32 cellular contexts compared by ENCODE assay signal in the genomic region with DNA sequence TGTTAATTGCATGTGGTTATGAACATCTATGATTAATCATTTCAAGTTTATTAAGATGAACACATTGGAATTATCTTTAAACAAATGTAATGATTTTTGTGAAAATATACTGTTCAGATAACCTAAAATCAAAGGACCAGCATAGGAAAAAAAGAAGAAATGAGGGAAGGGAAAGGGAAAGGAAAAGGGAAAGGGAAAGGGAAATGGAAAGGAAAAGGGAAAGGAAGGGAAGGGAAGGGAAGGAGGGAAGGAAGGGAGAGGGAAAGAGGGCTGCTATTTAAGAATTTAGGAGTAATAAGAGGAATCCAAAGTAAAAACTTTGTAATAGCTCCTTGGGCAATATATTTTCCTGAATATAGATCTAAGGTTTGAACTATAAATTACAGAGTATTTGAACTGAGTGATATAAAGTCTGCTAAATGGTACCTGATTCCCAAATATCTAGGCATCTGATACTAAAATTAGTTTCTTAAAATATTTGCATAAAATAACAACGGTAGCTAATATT.
DNase-seq lines count a peak whose midpoint lies in the region; ATAC-seq, FAIRE-seq and TF ChIP-seq lines count a peak whose summit lies in the region.
"Had no signal": no experiment of that assay in that cellular context is flagged by ENCODE, and none has a peak within 500 bp of the region (broad histone marks: within the 10 kb centered on the region; RNA-seq: fewer than 3 reads in every experiment).

No MANE protein-coding gene starts in this region.

- H4K20me1 ChIP-seq in HepG2 (ENCODE audit: insufficient read depth, low read length) (no peaks in the 10 kb centered on the region), K562 (replicated peaks; ENCODE audit: control insufficient read depth, insufficient read depth, low read length) (no peaks in the 10 kb centered on the region)
- H4K20me1 ChIP-seq: BLaER1; BLaER1 treated with 17β-estradiol and CSF1 and Interleukin-3, amounts not matched to agents 10 nM and 100 nM had no signal

- H3K27ac ChIP-seq in HepG2 (ENCODE audit: extremely low read length, insufficient read depth, low read length) (no peak overlapping the region), right lobe of liver (no peak overlapping the region), HEK293 (ENCODE audit: extremely low read depth, low read depth, low read length) (no peak overlapping the region), K562 (ENCODE audit: extremely low read depth, low read depth, low read length) (no peak overlapping the region)
- H3K27ac ChIP-seq: 22Rv1; A549; BLaER1; BLaER1 treated with 17β-estradiol and CSF1 and Interleukin-3, amounts not matched to agents 10 nM and 100 nM; C4-2B had no signal

- TF ChIP-seq POLR2A in HepG2 (IDR thresholded peaks at IDR 0.05; ENCODE audit: insufficient read depth in 1 of 2, low read depth in 2 of 2, low read length in 2 of 2), result no peak
- no peak for TF ChIP-seq POLR2A in right lobe of liver (IDR thresholded peaks at IDR 0.05)
- TF ChIP-seq POLR2A in K562 (conservative IDR thresholded peaks at IDR 0.05), result no peak

- H3K4me3 ChIP-seq in HepG2 (replicated peaks in 1 of 3; ENCODE audit: insufficient read depth in 1 of 3, low read depth in 2 of 3, low read length in 3 of 3) (no peak overlapping the region), right lobe of liver (no peak overlapping the region), HEK293 (ENCODE audit: low read depth, low read length) (no peak overlapping the region), K562 (no peak overlapping the region)
- H3K4me3 ChIP-seq: A549; BLaER1; BLaER1 treated with 17β-estradiol and CSF1 and Interleukin-3, amounts not matched to agents 10 nM and 100 nM had no signal

- in situ Hi-C loops in HepG2 (cut with HindIII; ENCODE audit: extremely low pct_ligation_motif_present, low pct_unique_long_range_greater_than_20kb), result no loop called here
- in situ Hi-C loops in K562 (cut with MboI), result no loop called here

- 2% methylated on average over 1 of the region's 1 CpG for WGBS in HepG2 (ENCODE audit: low lambda C conversion rate)
- 0% methylated on average over 1 of the region's 1 CpG for WGBS in right lobe of liver (ENCODE audit: insufficient coverage, low coverage, low lambda C conversion rate, missing lambda C conversion rate)
- WGBS in K562 (ENCODE audit: insufficient coverage, low coverage, missing lambda C conversion rate), result 0% methylated on average over 1 of the region's 1 CpG

- no peak overlapping the region for H3K4me2 ChIP-seq in HepG2 (ENCODE audit: low read depth, low read length)
- no peak overlapping the region for H3K4me2 ChIP-seq in K562 (ENCODE audit: insufficient read depth, low read length)
- H3K4me2 ChIP-seq: A549; BLaER1; BLaER1 treated with 17β-estradiol and CSF1 and Interleukin-3, amounts not matched to agents 10 nM and 100 nM had no signal

- no peaks in the 10 kb centered on the region for H3K9me1 ChIP-seq in K562 (ENCODE audit: control insufficient read depth, insufficient read depth, low read length)

- TF ChIP-seq EP300 in HepG2 (IDR thresholded peaks at IDR 0.05; ENCODE audit: low read depth in 2 of 2, low read length in 2 of 2) (no peak), HepG2 (CRISPR knock-in tag; IDR thresholded peaks at IDR 0.05; ENCODE audit: borderline replicate concordance) (no peak), K562 (IDR thresholded peaks at IDR 0.05; ENCODE audit: low read length) (no peak)

- H3K27me3 ChIP-seq in HepG2 (ENCODE audit: control insufficient read depth in 1 of 2, insufficient read depth in 2 of 2, low read length in 2 of 2), result no peaks in the 10 kb centered on the region
- H3K27me3 ChIP-seq in right lobe of liver, result no peaks in the 10 kb centered on the region
- H3K27me3 ChIP-seq in K562 (ENCODE audit: control insufficient read depth in 2 of 2, insufficient read depth in 2 of 2, low read length in 2 of 2), result no peaks in the 10 kb centered on the region
- H3K27me3 ChIP-seq: BE2C; BLaER1; BLaER1 treated with 17β-estradiol and CSF1 and Interleukin-3, amounts not matched to agents 10 nM and 100 nM had no signal

- H2AFZ ChIP-seq in HepG2 (ENCODE audit: low read length) (no peak overlapping the region), K562 (ENCODE audit: low read depth, low read length) (no peak overlapping the region)

- no TSS peak for BruUV-seq in HepG2 (replicated peaks; lab: Mats Ljungman, UMichigan)
- BruUV-seq in K562 (replicated peaks; lab: Mats Ljungman, UMichigan), result no TSS peak

- H3K9ac ChIP-seq in HepG2 (ENCODE audit: insufficient read depth, low read depth, low read length), result no peak overlapping the region
- H3K9ac ChIP-seq in K562 (ENCODE audit: insufficient read depth in 1 of 2, low read depth in 2 of 2, low read length in 2 of 2), result no peak overlapping the region
- H3K9ac ChIP-seq: BLaER1; BLaER1 treated with 17β-estradiol and CSF1 and Interleukin-3, amounts not matched to agents 10 nM and 100 nM had no signal

- no peak for DNase-seq in HepG2 (ENCODE audit: low spot score)
- DNase-seq in right lobe of liver, result no peak
- DNase-seq in K562 (ENCODE audit: extremely low read depth in 1 of 4, low spot score in 3 of 4), result no peak
- no peak for DNase-seq in activated naive CD4-positive, alpha-beta T cell treated with anti-CD3 and anti-CD28 coated beads, Interleukin-2, amount 50 U/mL, for 16 hours
- DNase-seq: 8988T; ACHN; AML-193; BE2C; C1 segment of cervical spinal cord; Caco-2; Calu3; CD4-positive, alpha-beta memory T cell; CD4-positive, alpha-beta T cell; CD4-positive, CD25-positive, alpha-beta regulatory T cell; CD8-positive, alpha-beta memory T cell; CD8-positive, alpha-beta T cell; COR-L47; DMS 273 treated with DMSO at 0.1 percent for 48 hours; DMS153; DMS53; DMS79; DMS79 treated with DMSO at 0.1 percent for 48 hours; DND-41; EL had no signal

- TF ChIP-seq CTCF in HepG2 (CRISPR knock-in tag; IDR thresholded peaks at IDR 0.05) (no peak), right lobe of liver (IDR thresholded peaks at IDR 0.05) (no peak), HEK293 (tag by site-specific recombination; IDR thresholded peaks at IDR 0.05) (no peak), K562 (IDR thresholded peaks at IDR 0.05 in 2 of 3, conservative IDR thresholded peaks at IDR 0.05 in 1 of 3; ENCODE audit: insufficient read depth in 2 of 3, low read depth in 1 of 3, low read length in 3 of 3) (no peak)

- CTCF ChIA-PET in HepG2 (lab: Yijun Ruan, JAX; ENCODE audit: low intra/inter-chr PET ratio, low total read pairs) (no interaction called here), HEK293 (lab: Yijun Ruan, JAX) (no interaction called here), K562 (lab: Yijun Ruan, JAX; ENCODE audit: low intra/inter-chr PET ratio) (no interaction called here)

- no peak for TF ChIP-seq RAD21 in HepG2 (CRISPR knock-in tag; IDR thresholded peaks at IDR 0.05)
- TF ChIP-seq RAD21 in K562 (CRISPR knock-in tag; conservative IDR thresholded peaks at IDR 0.05 in 1 of 2, IDR thresholded peaks at IDR 0.05 in 1 of 2), result no peak

- FAIRE-seq in HepG2 (lab: Jason Lieb, UNC), result no peak
- no peak for FAIRE-seq in K562 (lab: Jason Lieb, UNC)
- FAIRE-seq: A549, D721Med had no signal

- H3K36me3 ChIP-seq in HepG2 (replicated peaks in 1 of 2; ENCODE audit: control insufficient read depth in 1 of 2, insufficient read depth in 2 of 2, low read length in 2 of 2), result no peaks in the 10 kb centered on the region
- H3K36me3 ChIP-seq in right lobe of liver, result no peaks in the 10 kb centered on the region
- no peaks in the 10 kb centered on the region for H3K36me3 ChIP-seq in HEK293 (ENCODE audit: control insufficient read depth in 2 of 2, insufficient read depth in 1 of 2, low read length in 2 of 2)
- no peaks in the 10 kb centered on the region for H3K36me3 ChIP-seq in K562 (ENCODE audit: control insufficient read depth, insufficient read depth, low read length)
- H3K36me3 ChIP-seq: BE2C; BLaER1; BLaER1 treated with 17β-estradiol and CSF1 and Interleukin-3, amounts not matched to agents 10 nM and 100 nM had no signal

- H3K79me2 ChIP-seq in HepG2 (ENCODE audit: insufficient read depth, low read length) (no peaks in the 10 kb centered on the region), K562 (ENCODE audit: control insufficient read depth, insufficient read depth, low read length) (no peaks in the 10 kb centered on the region)

- no peak for ATAC-seq in HepG2
- ATAC-seq in right lobe of liver, result no peak
- ATAC-seq in K562, result no peak
- no peak for ATAC-seq in HG03439 (IDR thresholded peaks at IDR 0.05; ENCODE audit: unreplicated experiment)
- ATAC-seq: A549; CD8-positive, alpha-beta T cell had no signal

- intact Hi-C loops in HepG2 (cut with micrococcal nuclease; ENCODE audit: unreplicated experiment) (no loop called here), right lobe of liver (cut with DNase I) (no loop called here), K562 (cut with micrococcal nuclease) (no loop called here)

- no peaks in the 10 kb centered on the region for H3K4me1 ChIP-seq in HepG2 (ENCODE audit: insufficient read depth, low read length)
- H3K4me1 ChIP-seq in right lobe of liver, result no peaks in the 10 kb centered on the region
- H3K4me1 ChIP-seq in HEK293 (ENCODE audit: control insufficient read depth, insufficient read depth, low read length), result no peaks in the 10 kb centered on the region
- H3K4me1 ChIP-seq in K562 (replicated peaks in 1 of 2; ENCODE audit: control insufficient read depth in 2 of 2, insufficient read depth in 2 of 2, low read length in 2 of 2), result no peaks in the 10 kb centered on the region
- H3K4me1 ChIP-seq: BE2C; BLaER1; BLaER1 treated with 17β-estradiol and CSF1 and Interleukin-3, amounts not matched to agents 10 nM and 100 nM had no signal

- H3K9me3 ChIP-seq in HepG2 (ENCODE audit: low read length) (peaks cover 39% of the 10 kb centered on the region), right lobe of liver (no peaks in the 10 kb centered on the region), HEK293 (ENCODE audit: control insufficient read depth, insufficient read depth, low read depth, low read length) (no peaks in the 10 kb centered on the region), K562 (replicated peaks; ENCODE audit: control insufficient read depth, insufficient read depth, low read depth, low read length) (no peaks in the 10 kb centered on the region)
- H3K9me3 ChIP-seq: A549, BE2C had no signal

- POLR2A ChIA-PET in HepG2 (lab: Yijun Ruan, JAX) (no interaction called here), HEK293 (lab: Yijun Ruan, JAX) (no interaction called here), K562 (lab: Yijun Ruan, JAX) (no interaction called here)

TF ChIP-seq in HepG2, 621 proteins besides CTCF, POLR2A, EP300 and RAD21 (continues in another document):
- TF ChIP-seq ZNF841 (CRISPR knock-in tag; IDR thresholded peaks at IDR 0.05; ENCODE audit: borderline replicate concordance) (no peak), SRSF9 (IDR thresholded peaks at IDR 0.05; ENCODE audit: borderline replicate concordance, insufficient read depth, low read depth, low read length, poor library complexity, severe bottlenecking) (peak; percentile 78)

TF ChIP-seq in K562, 482 proteins besides CTCF, POLR2A, EP300 and RAD21:
- TF ChIP-seq L3MBTL2 (IDR thresholded peaks at IDR 0.05) (no peak), PCBP2 (IDR thresholded peaks at IDR 0.05; ENCODE audit: low read depth, low read length, poor library complexity, severe bottlenecking) (peak; percentile 61)

Comparison
In these comparisons a context has a peak if more than half of its experiments do, and no peak if none do; other contexts are left out.
1. Of the 241 proteins assayed by ChIP-seq in both HepG2 and K562: peak only in HepG2: HNRNPK, PCBP1 and SRSF9; only in K562: PCBP2; in both: none; in neither: 237.